ENCODE assay signal across 15 cellular contexts in genomic region chr11:2672553-2673249, GRCh38.
"Had no signal": no experiment of that assay in that cellular context is flagged by ENCODE, and none has a peak within 500 bp of the region (broad histone marks: within the 10 kb centered on the region; RNA-seq: fewer than 3 reads in every experiment).

No MANE protein-coding gene starts in this region.

- H3K27me3 Mint-ChIP-seq: activated CD8-positive, alpha-beta memory T cell treated with anti-CD3 and anti-CD28 coated beads, Interleukin-2, amount 10 ng/mL, durations not matched to agents 7 days and 5 days; activated naive CD8-positive, alpha-beta T cell treated with anti-CD3 and anti-CD28 coated beads, Interleukin-2, amount 50 U/mL, for 24 hours; stimulated activated memory B cell treated with anti-CD40 and anti-IgM and Interleukin-4, amounts not matched to agents 10 μg/mL and 1 μg/mL and 100 μg/mL, for 72 hours had no signal

- H3K4me3 Mint-ChIP-seq: activated CD8-positive, alpha-beta memory T cell treated with anti-CD3 and anti-CD28 coated beads, Interleukin-2, amount 10 ng/mL, durations not matched to agents 7 days and 5 days; activated naive CD8-positive, alpha-beta T cell treated with anti-CD3 and anti-CD28 coated beads, Interleukin-2, amount 50 U/mL, for 24 hours; nephron progenitor cell; stimulated activated memory B cell treated with anti-CD40 and anti-IgM and Interleukin-4, amounts not matched to agents 10 μg/mL and 1 μg/mL and 100 μg/mL, for 72 hours had no signal

- H3K9me3 ChIP-seq: left lung, ovary had no signal

- H3K4me3 ChIP-seq: left lung, ovary, skin epidermis had no signal

- H3K27ac ChIP-seq: left lung, skin epidermis had no signal

- DNase-seq: activated CD4-positive, alpha-beta T cell treated with anti-CD3 and anti-CD28 coated beads, Interleukin-2, amount 50 U/mL, for 1 hour; activated CD4-positive, CD25-positive, alpha-beta regulatory T cell; activated naive CD8-positive, alpha-beta T cell treated with anti-CD3 and anti-CD28 coated beads, Interleukin-2, amount 50 U/mL, for 24 hours; caudate nucleus; dermis blood vessel endothelial cell; mesenchymal stem cell; nephron progenitor cell; Right ventricle myocardium superior; T-helper 2 cell had no signal

- H3K27ac Mint-ChIP-seq: activated CD8-positive, alpha-beta memory T cell treated with anti-CD3 and anti-CD28 coated beads, Interleukin-2, amount 10 ng/mL, durations not matched to agents 7 days and 5 days; activated naive CD8-positive, alpha-beta T cell treated with anti-CD3 and anti-CD28 coated beads, Interleukin-2, amount 50 U/mL, for 24 hours; stimulated activated memory B cell treated with anti-CD40 and anti-IgM and Interleukin-4, amounts not matched to agents 10 μg/mL and 1 μg/mL and 100 μg/mL, for 72 hours had no signal

- H3K36me3 Mint-ChIP-seq: activated CD8-positive, alpha-beta memory T cell treated with anti-CD3 and anti-CD28 coated beads, Interleukin-2, amount 10 ng/mL, durations not matched to agents 7 days and 5 days had no signal

- ATAC-seq: activated CD8-positive, alpha-beta memory T cell treated with anti-CD3 and anti-CD28 coated beads, Interleukin-2, amount 10 ng/mL, durations not matched to agents 7 days and 5 days; activated naive CD8-positive, alpha-beta T cell treated with anti-CD3 and anti-CD28 coated beads, Interleukin-2, amount 50 U/mL, for 24 hours; left lung; SK-N-SH treated with all-trans-retinoic acid at 6 μM for 48 hours; stimulated activated memory B cell treated with anti-CD40 and anti-IgM and Interleukin-4, amounts not matched to agents 10 μg/mL and 1 μg/mL and 100 μg/mL, for 72 hours had no signal

- H3K4me1 Mint-ChIP-seq: activated naive CD8-positive, alpha-beta T cell treated with anti-CD3 and anti-CD28 coated beads, Interleukin-2, amount 50 U/mL, for 24 hours had no signal

- H3K36me3 ChIP-seq: left lung, ovary had no signal

- H3K9me3 Mint-ChIP-seq: activated naive CD8-positive, alpha-beta T cell treated with anti-CD3 and anti-CD28 coated beads, Interleukin-2, amount 50 U/mL, for 24 hours; stimulated activated memory B cell treated with anti-CD40 and anti-IgM and Interleukin-4, amounts not matched to agents 10 μg/mL and 1 μg/mL and 100 μg/mL, for 72 hours had no signal

- H3K27me3 ChIP-seq: left lung, ovary had no signal
